ENCODE assay signal across 26 cellular contexts in the genomic region with DNA sequence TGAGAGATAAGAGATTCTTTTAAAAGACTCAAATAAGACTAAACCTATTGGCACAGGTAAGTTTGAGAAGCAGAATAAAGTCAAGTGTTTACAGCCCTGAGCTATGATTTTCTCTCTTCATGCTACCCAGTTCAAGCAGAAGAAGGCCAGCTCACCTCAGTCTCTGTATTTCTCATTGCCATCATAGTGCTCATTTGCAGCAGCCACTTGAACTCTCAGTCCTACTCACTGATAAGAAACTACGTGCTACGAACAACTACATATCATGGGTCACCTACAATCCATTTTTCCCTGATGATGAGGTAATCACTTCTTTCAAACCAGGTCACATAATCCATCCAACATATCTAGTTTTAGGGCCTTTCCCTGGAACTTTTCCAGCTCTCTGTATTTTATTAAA.
DNase-seq lines count a peak whose midpoint lies in the region; ATAC-seq, FAIRE-seq and TF ChIP-seq lines count a peak whose summit lies in the region.
"Had no signal": no experiment of that assay in that cellular context is flagged by ENCODE, and none has a peak within 500 bp of the region (broad histone marks: within the 10 kb centered on the region; RNA-seq: fewer than 3 reads in every experiment).

No MANE protein-coding gene starts in this region.

- POLR2A ChIA-PET in HepG2 (lab: Yijun Ruan, JAX): no interaction called here

- H2AFZ ChIP-seq in HepG2 (ENCODE audit: low read length): no peak overlapping the region

- 0% methylated on average over 2 of the region's 2 CpGs for WGBS in HepG2 (ENCODE audit: low lambda C conversion rate)
- 34% methylated on average over 2 of the region's 2 CpGs for WGBS in right lobe of liver (ENCODE audit: insufficient coverage, low coverage, low lambda C conversion rate, missing lambda C conversion rate)
- WGBS in small intestine, 3 donors: 29 to 63% (median 58%) methylated on average over 2 of the region's 2 CpGs

- H3K36me3 ChIP-seq in cardiac muscle cell: no peaks in the 10 kb centered on the region
- H3K36me3 ChIP-seq in HepG2 (replicated peaks in 1 of 2; ENCODE audit: control insufficient read depth in 1 of 2, insufficient read depth in 2 of 2, low read length in 2 of 2): no peaks in the 10 kb centered on the region
- H3K36me3 ChIP-seq in right lobe of liver: no peaks in the 10 kb centered on the region
- H3K36me3 ChIP-seq in small intestine (ENCODE audit: control insufficient read depth in 2 of 2, insufficient read depth in 2 of 2, low read length in 2 of 2): no peaks in the 10 kb centered on the region
- H3K36me3 ChIP-seq: BE2C, BLaER1 had no signal

- CTCF ChIA-PET in HepG2 (lab: Yijun Ruan, JAX; ENCODE audit: low intra/inter-chr PET ratio, low total read pairs): no interaction called here

- H4K20me1 ChIP-seq in HepG2 (ENCODE audit: insufficient read depth, low read length): no peaks in the 10 kb centered on the region
- H4K20me1 ChIP-seq: BLaER1 had no signal

- ATAC-seq in Right ventricle myocardium inferior: no peak
- no peak for ATAC-seq in HepG2
- no peak for ATAC-seq in right lobe of liver
- ATAC-seq in esophagus mucosa: no peak
- ATAC-seq: GM12878 had no signal

- DNase-seq in cardiac muscle cell (ENCODE audit: low read depth in 1 of 2, low spot score in 1 of 2) (peak in 1 of 2 donors; percentile 28), Right ventricle myocardium inferior (ENCODE audit: missing footprints) (no peak), HepG2 (ENCODE audit: low spot score) (no peak), right lobe of liver (no peak), small intestine (peak; percentile 5)
- DNase-seq: 8988T; ACHN; BE2C; C1 segment of cervical spinal cord; CD4-positive, alpha-beta memory T cell; CD4-positive, CD25-positive, alpha-beta regulatory T cell; CD8-positive, alpha-beta memory T cell; COR-L47; DMS 273 treated with DMSO at 0.1 percent for 48 hours; DMS153; DMS53; DMS79; DND-41; EL; GDM1 had no signal

- peaks cover 12% of the 10 kb centered on the region for H3K4me1 ChIP-seq in cardiac muscle cell (ENCODE audit: low read depth)
- H3K4me1 ChIP-seq in HepG2 (ENCODE audit: insufficient read depth, low read length): no peaks in the 10 kb centered on the region
- H3K4me1 ChIP-seq in right lobe of liver: no peaks in the 10 kb centered on the region
- no peaks in the 10 kb centered on the region for H3K4me1 ChIP-seq in small intestine (ENCODE audit: control insufficient read depth in 2 of 2, insufficient read depth in 1 of 2, low read depth in 1 of 2, low read length in 1 of 2)
- H3K4me1 ChIP-seq: BE2C, BLaER1 had no signal

- in situ Hi-C loops in HepG2 (cut with HindIII; ENCODE audit: extremely low pct_ligation_motif_present, low pct_unique_long_range_greater_than_20kb): no loop called here

- FAIRE-seq in HepG2 (lab: Jason Lieb, UNC) (no peak), small intestine (lab: Jason Lieb, UNC) (no peak)
- FAIRE-seq: A204.1, GM12878, GM12892, GM18507 had no signal

- no peaks in the 10 kb centered on the region for H3K27me3 ChIP-seq in cardiac muscle cell
- H3K27me3 ChIP-seq in HepG2 (ENCODE audit: control insufficient read depth in 1 of 2, insufficient read depth in 2 of 2, low read length in 2 of 2): no peaks in the 10 kb centered on the region
- no peaks in the 10 kb centered on the region for H3K27me3 ChIP-seq in right lobe of liver
- H3K27me3 ChIP-seq in small intestine (ENCODE audit: control insufficient read depth in 2 of 2, insufficient read depth in 2 of 2, low read length in 2 of 2): no peaks in the 10 kb centered on the region
- H3K27me3 ChIP-seq: BE2C, BLaER1 had no signal

- H3K27ac ChIP-seq in cardiac muscle cell: peak overlapping the region; percentile 26
- H3K27ac ChIP-seq in HepG2 (ENCODE audit: extremely low read length, insufficient read depth, low read length): no peak overlapping the region
- no peak overlapping the region for H3K27ac ChIP-seq in right lobe of liver
- no peak overlapping the region for H3K27ac ChIP-seq in small intestine (ENCODE audit: low read depth in 1 of 2, low read length in 1 of 2)
- H3K27ac ChIP-seq: BLaER1 had no signal

- TF ChIP-seq EP300 in HepG2 (IDR thresholded peaks at IDR 0.05; ENCODE audit: low read depth in 2 of 2, low read length in 2 of 2) (no peak), HepG2 (CRISPR knock-in tag; IDR thresholded peaks at IDR 0.05; ENCODE audit: borderline replicate concordance) (no peak)

- H3K79me2 ChIP-seq in HepG2 (ENCODE audit: insufficient read depth, low read length): no peaks in the 10 kb centered on the region

- BruUV-seq in HepG2 (replicated peaks; lab: Mats Ljungman, UMichigan): no TSS peak

- intact Hi-C loops in Right ventricle myocardium inferior (cut with DNase I): no loop called here
- intact Hi-C loops in HepG2 (cut with micrococcal nuclease; ENCODE audit: unreplicated experiment): no loop called here
- intact Hi-C loops in right lobe of liver (cut with DNase I): no loop called here

- no peak for TF ChIP-seq POLR2A in HepG2 (IDR thresholded peaks at IDR 0.05; ENCODE audit: insufficient read depth in 1 of 2, low read depth in 2 of 2, low read length in 2 of 2)
- TF ChIP-seq POLR2A in right lobe of liver (IDR thresholded peaks at IDR 0.05): no peak

- no peak overlapping the region for H3K9ac ChIP-seq in HepG2 (ENCODE audit: insufficient read depth, low read depth, low read length)
- H3K9ac ChIP-seq: BLaER1 had no signal

- no peak for TF ChIP-seq CTCF in cardiac muscle cell (IDR thresholded peaks at IDR 0.05; ENCODE audit: low read depth, low read length)
- TF ChIP-seq CTCF in HepG2 (CRISPR knock-in tag; IDR thresholded peaks at IDR 0.05): no peak
- no peak for TF ChIP-seq CTCF in right lobe of liver (IDR thresholded peaks at IDR 0.05)

- H3K4me3 ChIP-seq in cardiac muscle cell: no peak overlapping the region
- H3K4me3 ChIP-seq in HepG2 (replicated peaks in 1 of 3; ENCODE audit: insufficient read depth in 1 of 3, low read depth in 2 of 3, low read length in 3 of 3): no peak overlapping the region
- H3K4me3 ChIP-seq in right lobe of liver: no peak overlapping the region
- no peak overlapping the region for H3K4me3 ChIP-seq in small intestine (ENCODE audit: low read depth in 1 of 2, low read length in 2 of 2)
- H3K4me3 ChIP-seq: BLaER1, GM12878 had no signal

- no peak for TF ChIP-seq RAD21 in HepG2 (CRISPR knock-in tag; IDR thresholded peaks at IDR 0.05)

- H3K4me2 ChIP-seq in HepG2 (ENCODE audit: low read depth, low read length): no peak overlapping the region
- H3K4me2 ChIP-seq: BLaER1 had no signal

- H3K9me3 ChIP-seq in cardiac muscle cell (ENCODE audit: low read depth): no peaks in the 10 kb centered on the region
- H3K9me3 ChIP-seq in HepG2 (ENCODE audit: low read length): no peaks in the 10 kb centered on the region
- no peaks in the 10 kb centered on the region for H3K9me3 ChIP-seq in right lobe of liver
- no peaks in the 10 kb centered on the region for H3K9me3 ChIP-seq in small intestine (ENCODE audit: control insufficient read depth, low read depth)
- H3K9me3 ChIP-seq: BE2C, BLaER1 had no signal

TF ChIP-seq in HepG2, 621 proteins besides CTCF, POLR2A, EP300 and RAD21:
- TF ChIP-seq ZNF549 (CRISPR knock-in tag; IDR thresholded peaks at IDR 0.05) (no peak), YY1 (IDR thresholded peaks at IDR 0.05; ENCODE audit: insufficient read depth, insufficient replicate concordance, low read depth, low read length) (no peak), ZNF496 (CRISPR knock-in tag; IDR thresholded peaks at IDR 0.05; ENCODE audit: insufficient replicate concordance) (no peak), ETV5 (CRISPR knock-in tag; IDR thresholded peaks at IDR 0.05; ENCODE audit: borderline replicate concordance) (no peak), ZNF530 (CRISPR knock-in tag; IDR thresholded peaks at IDR 0.05; ENCODE audit: low read depth) (no peak), ATF7 (IDR thresholded peaks at IDR 0.05) (peak; percentile 34; the same call in 1 of the 2 replicates), ATF7 (CRISPR knock-in tag; IDR thresholded peaks at IDR 0.05) (no peak), ZNF792 (CRISPR knock-in tag; IDR thresholded peaks at IDR 0.05) (no peak), ZNF577 (CRISPR knock-in tag; IDR thresholded peaks at IDR 0.05; ENCODE audit: borderline replicate concordance, low read depth) (no peak)
TF ChIP-seq in HepG2: peak in this region for 1.
